Comparison of ENCODE assay signal across 8 cellular contexts in genomic region chr9:121463026-121463827, GRCh38. TPM values are rescaled to one million over a fixed set of nuclear protein-coding genes. Genes with fewer than 3 reads are reported as not detected.
DNase-seq lines count a peak whose midpoint lies in the region; ATAC-seq, FAIRE-seq and TF ChIP-seq lines count a peak whose summit lies in the region.

No MANE protein-coding gene starts in this region.

- in situ Hi-C loops in Panc1 (cut with HindIII; ENCODE audit: low pct_unique_long_range_greater_than_20kb, low sequenced_read_pairs): no loop called here

- POLR2A ChIA-PET in Panc1 (lab: Charles Lee): no interaction called here

- BruUV-seq in Panc1 (replicated peaks; lab: Mats Ljungman, UMichigan): no TSS peak

- H3K4me3 ChIP-seq in Panc1 (ENCODE audit: low read depth in 2 of 2, low read length in 2 of 2): no peak overlapping the region
- no peak overlapping the region for H3K4me3 ChIP-seq in esophagus muscularis mucosa
- H3K4me3 ChIP-seq in pancreas: no peak overlapping the region

- H3K27me3 ChIP-seq in Panc1 (ENCODE audit: control insufficient read depth, insufficient read depth, low read length) (peaks cover 2% of the 10 kb centered on the region), esophagus muscularis mucosa (no peaks in the 10 kb centered on the region), pancreas (no peaks in the 10 kb centered on the region)

- H3K36me3 ChIP-seq in Panc1 (ENCODE audit: control insufficient read depth, insufficient read depth, low read length) (no peaks in the 10 kb centered on the region), esophagus muscularis mucosa (no peaks in the 10 kb centered on the region), pancreas (no peaks in the 10 kb centered on the region)

- no peak for ATAC-seq in Panc1
- peak in 3 of 4 donors; percentile 58 to 78 (median 58) for ATAC-seq in pancreas
- ATAC-seq in GM21526 (IDR thresholded peaks at IDR 0.05; ENCODE audit: low FRiP score, unreplicated experiment): no peak

- 47% methylated on average over 12 of the region's 12 CpGs for WGBS in esophagus muscularis mucosa
- 51 to 55% methylated on average over 12 of the region's 12 CpGs for WGBS in pancreas, 2 donors

- CTCF ChIA-PET in Panc1 (lab: Charles Lee): no interaction called here

- H3K27ac ChIP-seq in Panc1 (ENCODE audit: low read length) (no peak overlapping the region), esophagus muscularis mucosa (replicated peaks in 1 of 4) (no peak overlapping the region), pancreas (no peak overlapping the region)

- no peak for TF ChIP-seq EP300 in esophagus muscularis mucosa (IDR thresholded peaks at IDR 0.05)

- no peak for TF ChIP-seq POLR2A in esophagus muscularis mucosa (IDR thresholded peaks at IDR 0.05; ENCODE audit: low read depth)

- TF ChIP-seq CTCF in Panc1 (IDR thresholded peaks at IDR 0.05) (peak; percentile 72), esophagus muscularis mucosa (IDR thresholded peaks at IDR 0.05) (peak; percentile 50 to 80 (median 65)), pancreas (IDR thresholded peaks at IDR 0.05) (peak; percentile 16 to 45 (median 38))

- no peak for FAIRE-seq in pancreas (lab: Jason Lieb, UNC)

- H3K9me3 ChIP-seq in Panc1 (ENCODE audit: control insufficient read depth, insufficient read depth, low read depth, low read length) (no peaks in the 10 kb centered on the region), esophagus muscularis mucosa (no peaks in the 10 kb centered on the region), pancreas (no peaks in the 10 kb centered on the region)

- intact Hi-C loops in Panc1 (cut with micrococcal nuclease; ENCODE audit: unreplicated experiment) (no loop called here), esophagus muscularis mucosa (cut with DNase I) (no loop called here), pancreas (cut with DNase I) (no loop called here)

- H3K4me1 ChIP-seq in Panc1 (ENCODE audit: control insufficient read depth, insufficient read depth, low read length) (no peaks in the 10 kb centered on the region), esophagus muscularis mucosa (peaks cover 0 to 9% (median 4%) of the 10 kb centered on the region in 4 donors), pancreas (no peaks in the 10 kb centered on the region)

- peak; percentile 53 for DNase-seq in stimulated activated CD4-positive, alpha-beta T cell treated with anti-CD3 and anti-CD28 coated beads, Interleukin-15, amount 100 ng/mL, for 24 hours
- no peak for DNase-seq in stimulated activated CD4-positive, alpha-beta T cell treated with anti-CD3 and anti-CD28 coated beads, Interleukin-12 subunit alpha, Interleukin-12 subunit beta, amount 100 ng/mL, for 4 hours
- DNase-seq in Panc1 (ENCODE audit: low read depth, low spot score): no peak
- DNase-seq in esophagus muscularis mucosa (ENCODE audit: extremely low spot score): no peak
- peak in 4 of 6 donors; percentile 6 to 62 (median 30) for DNase-seq in pancreas
- DNase-seq in activated gamma-delta T cell (lab: John Stamatoyannopoulos, UW): no peak
- no peak for DNase-seq in NCI-H2081 treated with DMSO at 0.1 percent for 48 hours (lab: John Stamatoyannopoulos, UW)

RNA-seq across cellular contexts. Expression of gene GGTA1, which starts 36.4 kb away (rescaled TPM):
- total RNA-seq in Panc1 (2021; ENCODE audit: unreplicated experiment) (not detected), esophagus muscularis mucosa (10 to 100 TPM in 2 of 4 donors, 1 to 10 TPM in 2; 5.6 to 18.7 (median 9.5) TPM), pancreas (1 to 10 TPM in 3 of 6 donors, under 1 TPM in 3; 0.14 to 3.6 (median 0.87) TPM)
- polyA plus RNA-seq in Panc1 (2012; ENCODE audit: insufficient read length): not detected
- 1 to 10 TPM; 1.6 to 2.7 TPM for polyA plus RNA-seq in pancreas

Comparison
In these comparisons a context has a peak if more than half of its experiments do, and no peak if none do; other contexts are left out.
1. DNase-seq: peak in stimulated activated CD4-positive, alpha-beta T cell treated with anti-CD3 and anti-CD28 coated beads, Interleukin-15, amount 100 ng/mL, for 24 hours (single experiment) and pancreas (4 of 6); none in stimulated activated CD4-positive, alpha-beta T cell treated with anti-CD3 and anti-CD28 coated beads, Interleukin-12 subunit alpha, Interleukin-12 subunit beta, amount 100 ng/mL, for 4 hours (single experiment), Panc1 (single experiment), esophagus muscularis mucosa (single experiment), activated gamma-delta T cell (single experiment) and NCI-H2081 treated with DMSO at 0.1 percent for 48 hours (single experiment).
2. ATAC-seq: peak in pancreas (3 of 4); none in Panc1 (single experiment) and GM21526 (single experiment).
3. Peak in every context shown above with its lines, with median percentiles within 50 percentile points of each other: CTCF ChIP-seq.